ENCODE assay signal across 8 cellular contexts in the genomic region with DNA sequence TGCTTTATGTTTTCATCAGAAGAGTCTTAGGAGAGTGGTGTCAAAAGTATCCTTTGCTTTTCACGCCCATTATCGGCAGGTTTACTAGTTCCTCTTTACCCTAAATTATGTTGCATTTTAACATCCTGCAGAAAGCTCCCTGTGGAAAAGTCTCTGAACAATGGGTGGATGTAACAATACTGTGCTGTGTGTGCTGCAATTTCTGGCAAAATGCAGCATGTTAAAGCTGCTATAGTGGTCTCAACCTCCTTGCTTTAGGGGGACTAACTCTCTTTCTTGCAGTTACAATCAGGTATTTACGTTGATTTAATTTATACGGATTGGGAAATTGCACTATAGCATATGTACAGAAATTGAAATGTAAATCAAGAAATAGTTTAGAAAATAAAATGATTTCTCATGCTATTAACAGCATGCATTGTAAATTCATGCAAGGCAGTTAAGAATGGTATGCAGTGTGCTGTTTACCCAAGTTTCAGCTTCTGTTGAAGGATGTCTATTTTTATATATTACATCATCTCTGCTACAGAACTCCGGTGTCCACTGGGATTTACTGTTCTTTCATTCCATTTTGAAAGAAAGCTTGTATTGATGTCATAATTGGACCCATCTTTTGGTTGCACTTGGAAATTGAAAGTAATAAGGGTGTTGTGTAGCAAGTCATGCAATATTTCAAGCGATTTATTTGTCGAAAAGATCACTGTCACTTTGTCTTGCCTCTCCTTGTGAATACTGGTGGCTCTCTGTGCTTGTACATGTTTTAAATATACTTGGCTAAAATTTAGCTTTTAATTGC.
A peak's percentile ranks its signal among the peaks of the same experiment; 100 is the strongest.
DNase-seq lines count a peak whose midpoint lies in the region; ATAC-seq and TF ChIP-seq lines count a peak whose summit lies in the region.

No MANE protein-coding gene starts in this region.

- H3K4me1 ChIP-seq in HEK293 (ENCODE audit: control insufficient read depth, insufficient read depth, low read length) (0 out of 2 replicates have a peak, but pooled peaks cover 3% of the 10 kb centered on the region), heart right ventricle (peaks cover 4 to 61% (median 35%) of the 10 kb centered on the region in 9 donors)

- H3K9me3 Mint-ChIP-seq in CD4-positive, alpha-beta T cell: no peaks in the 10 kb centered on the region
- no peaks in the 10 kb centered on the region for H3K9me3 Mint-ChIP-seq in activated naive CD8-positive, alpha-beta T cell treated with anti-CD3 and anti-CD28 coated beads, Interleukin-2, amount 50 U/mL, for 24 hours

- H3K36me3 Mint-ChIP-seq in CD4-positive, alpha-beta T cell (ENCODE audit: low read depth): peaks cover 12% of the 10 kb centered on the region
- peaks cover 18% of the 10 kb centered on the region for H3K36me3 Mint-ChIP-seq in activated naive CD8-positive, alpha-beta T cell treated with anti-CD3 and anti-CD28 coated beads, Interleukin-2, amount 50 U/mL, for 24 hours (ENCODE audit: low read depth)

- POLR2A ChIA-PET in HEK293 (lab: Yijun Ruan, JAX): no interaction called here
- POLR2A ChIA-PET in CD4-positive, alpha-beta T cell (lab: Charles Lee): no interaction called here

- no peak for TF ChIP-seq CTCF in HEK293 (tag by site-specific recombination; IDR thresholded peaks at IDR 0.05)
- no peak for TF ChIP-seq CTCF in heart right ventricle (IDR thresholded peaks at IDR 0.05)
- TF ChIP-seq CTCF in CD4-positive, alpha-beta T cell (IDR thresholded peaks at IDR 0.05): no peak

- no peaks in the 10 kb centered on the region for H3K27me3 Mint-ChIP-seq in CD4-positive, alpha-beta T cell
- no peaks in the 10 kb centered on the region for H3K27me3 Mint-ChIP-seq in activated naive CD8-positive, alpha-beta T cell treated with anti-CD3 and anti-CD28 coated beads, Interleukin-2, amount 50 U/mL, for 24 hours

- WGBS in heart right ventricle, 2 donors: 22 to 28% methylated on average over 7 of the region's 7 CpGs

- intact Hi-C loops in heart right ventricle (cut with DNase I): no loop called here
- intact Hi-C loops in CD4-positive, alpha-beta T cell (cut with DNase I, micrococcal nuclease): no loop called here

- H3K4me3 ChIP-seq in HEK293 (ENCODE audit: low read depth, low read length): no peak overlapping the region
- H3K4me3 ChIP-seq in SK-N-MC: peak overlapping the region; percentile 60
- peak overlapping the region in 9 of 10 donors; percentile 11 to 54 (median 35) for H3K4me3 ChIP-seq in heart right ventricle

- DNase-seq in SK-N-MC (ENCODE audit: low read depth, low spot score): no peak
- DNase-seq in heart right ventricle: no peak
- DNase-seq in substantia nigra (lab: John Stamatoyannopoulos, UW): peak in 2 of 49 donors; percentile 23 to 32
- no peak for DNase-seq in cortex of kidney (lab: John Stamatoyannopoulos, UW)
- no peak for DNase-seq in CD4-positive, alpha-beta T cell
- DNase-seq in activated naive CD8-positive, alpha-beta T cell treated with anti-CD3 and anti-CD28 coated beads, Interleukin-2, amount 50 U/mL, for 24 hours: no peak
- DNase-seq in NAMALWA (ENCODE audit: low spot score): no peak

- H3K4me1 Mint-ChIP-seq in CD4-positive, alpha-beta T cell (ENCODE audit: low read depth): peaks cover 19% of the 10 kb centered on the region
- H3K4me1 Mint-ChIP-seq in activated naive CD8-positive, alpha-beta T cell treated with anti-CD3 and anti-CD28 coated beads, Interleukin-2, amount 50 U/mL, for 24 hours: peaks cover 3% of the 10 kb centered on the region

- H3K36me3 ChIP-seq in HEK293 (ENCODE audit: control insufficient read depth in 2 of 2, insufficient read depth in 1 of 2, low read length in 2 of 2) (peaks cover 0 to 20% of the 10 kb centered on the region in 2 experiments; a peak in 1 of 3 replicates), SK-N-MC (ENCODE audit: insufficient read depth, low read length) (peaks cover 3% of the 10 kb centered on the region; the same call in 1 of the 2 replicates), heart right ventricle (peaks cover 0 to 30% (median 0%) of the 10 kb centered on the region in 9 donors)

- H3K9me3 ChIP-seq in HEK293 (ENCODE audit: control insufficient read depth, insufficient read depth, low read depth, low read length) (no peaks in the 10 kb centered on the region), SK-N-MC (ENCODE audit: low read depth, low read length) (no peaks in the 10 kb centered on the region; the same call in 1 of the 2 replicates), heart right ventricle (peaks cover 0 to 11% (median 0%) of the 10 kb centered on the region in 11 donors)
- no peaks in the 10 kb centered on the region for H3K9me3 ChIP-seq in CD4-positive, alpha-beta T cell (ENCODE audit: control insufficient read depth, low read length)

- H3K9ac ChIP-seq in SK-N-MC (ENCODE audit: insufficient read length): peak overlapping the region; percentile 46

- H3K27me3 ChIP-seq in heart right ventricle: no peaks in the 10 kb centered on the region
- H3K27me3 ChIP-seq in CD4-positive, alpha-beta T cell (ENCODE audit: control insufficient read depth, insufficient read depth, low read length): no peaks in the 10 kb centered on the region

- H3K27ac ChIP-seq in HEK293 (ENCODE audit: extremely low read depth, low read depth, low read length) (no peak overlapping the region), SK-N-MC (peak overlapping the region; percentile 74), heart right ventricle (peak overlapping the region in 9 of 10 donors; percentile 34 to 79 (median 61)), substantia nigra (ENCODE audit: low read depth, low read length, poor library complexity, severe bottlenecking) (peak overlapping the region; percentile 95)
- no peak overlapping the region for H3K27ac ChIP-seq in CD4-positive, alpha-beta T cell (ENCODE audit: low read depth, low read length)

- ATAC-seq in heart right ventricle: peak; percentile 62 to 91 (median 85)
- no peak for ATAC-seq in CD4-positive, alpha-beta T cell (ENCODE audit: poor library complexity)
- ATAC-seq in activated naive CD8-positive, alpha-beta T cell treated with anti-CD3 and anti-CD28 coated beads, Interleukin-2, amount 50 U/mL, for 24 hours: no peak

- no peak overlapping the region for H3K27ac Mint-ChIP-seq in CD4-positive, alpha-beta T cell
- no peak overlapping the region for H3K27ac Mint-ChIP-seq in activated naive CD8-positive, alpha-beta T cell treated with anti-CD3 and anti-CD28 coated beads, Interleukin-2, amount 50 U/mL, for 24 hours

- H3K4me3 Mint-ChIP-seq in CD4-positive, alpha-beta T cell: no peak overlapping the region
- H3K4me3 Mint-ChIP-seq in activated naive CD8-positive, alpha-beta T cell treated with anti-CD3 and anti-CD28 coated beads, Interleukin-2, amount 50 U/mL, for 24 hours: no peak overlapping the region

- CTCF ChIA-PET in HEK293 (lab: Yijun Ruan, JAX): interaction anchor here (0.6 kb wide), 1 partner anchor 31 kb away, joined by 5 read pairs; no protein-coding TSS in a partner anchor
- CTCF ChIA-PET in CD4-positive, alpha-beta T cell (lab: Charles Lee): no interaction called here

TF ChIP-seq in HEK293, 187 proteins besides CTCF, POLR2A, EP300 and RAD21 (continues in another document):
- no peak for TF ChIP-seq ZNF830 (tag by site-specific recombination; IDR thresholded peaks at IDR 0.05; ENCODE audit: low read depth)
- TF ChIP-seq, protein P1, sequence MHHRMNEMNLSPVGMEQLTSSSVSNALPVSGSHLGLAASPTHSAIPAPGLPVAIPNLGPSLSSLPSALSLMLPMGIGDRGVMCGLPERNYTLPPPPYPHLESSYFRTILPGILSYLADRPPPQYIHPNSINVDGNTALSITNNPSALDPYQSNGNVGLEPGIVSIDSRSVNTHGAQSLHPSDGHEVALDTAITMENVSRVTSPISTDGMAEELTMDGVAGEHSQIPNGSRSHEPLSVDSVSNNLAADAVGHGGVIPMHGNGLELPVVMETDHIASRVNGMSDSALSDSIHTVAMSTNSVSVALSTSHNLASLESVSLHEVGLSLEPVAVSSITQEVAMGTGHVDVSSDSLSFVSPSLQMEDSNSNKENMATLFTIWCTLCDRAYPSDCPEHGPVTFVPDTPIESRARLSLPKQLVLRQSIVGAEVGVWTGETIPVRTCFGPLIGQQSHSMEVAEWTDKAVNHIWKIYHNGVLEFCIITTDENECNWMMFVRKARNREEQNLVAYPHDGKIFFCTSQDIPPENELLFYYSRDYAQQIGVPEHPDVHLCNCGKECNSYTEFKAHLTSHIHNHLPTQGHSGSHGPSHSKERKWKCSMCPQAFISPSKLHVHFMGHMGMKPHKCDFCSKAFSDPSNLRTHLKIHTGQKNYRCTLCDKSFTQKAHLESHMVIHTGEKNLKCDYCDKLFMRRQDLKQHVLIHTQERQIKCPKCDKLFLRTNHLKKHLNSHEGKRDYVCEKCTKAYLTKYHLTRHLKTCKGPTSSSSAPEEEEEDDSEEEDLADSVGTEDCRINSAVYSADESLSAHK (tag by site-specific recombination; IDR thresholded peaks at IDR 0.05): no peak
- TF ChIP-seq ZNF223 (tag by site-specific recombination; IDR thresholded peaks at IDR 0.05): no peak
- TF ChIP-seq, protein P2, sequence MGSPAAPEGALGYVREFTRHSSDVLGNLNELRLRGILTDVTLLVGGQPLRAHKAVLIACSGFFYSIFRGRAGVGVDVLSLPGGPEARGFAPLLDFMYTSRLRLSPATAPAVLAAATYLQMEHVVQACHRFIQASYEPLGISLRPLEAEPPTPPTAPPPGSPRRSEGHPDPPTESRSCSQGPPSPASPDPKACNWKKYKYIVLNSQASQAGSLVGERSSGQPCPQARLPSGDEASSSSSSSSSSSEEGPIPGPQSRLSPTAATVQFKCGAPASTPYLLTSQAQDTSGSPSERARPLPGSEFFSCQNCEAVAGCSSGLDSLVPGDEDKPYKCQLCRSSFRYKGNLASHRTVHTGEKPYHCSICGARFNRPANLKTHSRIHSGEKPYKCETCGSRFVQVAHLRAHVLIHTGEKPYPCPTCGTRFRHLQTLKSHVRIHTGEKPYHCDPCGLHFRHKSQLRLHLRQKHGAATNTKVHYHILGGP (tag by site-specific recombination; IDR thresholded peaks at IDR 0.05): no peak
- TF ChIP-seq HOXD13 (CRISPR knock-in tag; IDR thresholded peaks at IDR 0.05; ENCODE audit: borderline replicate concordance): no peak
- TF ChIP-seq, protein P3, sequence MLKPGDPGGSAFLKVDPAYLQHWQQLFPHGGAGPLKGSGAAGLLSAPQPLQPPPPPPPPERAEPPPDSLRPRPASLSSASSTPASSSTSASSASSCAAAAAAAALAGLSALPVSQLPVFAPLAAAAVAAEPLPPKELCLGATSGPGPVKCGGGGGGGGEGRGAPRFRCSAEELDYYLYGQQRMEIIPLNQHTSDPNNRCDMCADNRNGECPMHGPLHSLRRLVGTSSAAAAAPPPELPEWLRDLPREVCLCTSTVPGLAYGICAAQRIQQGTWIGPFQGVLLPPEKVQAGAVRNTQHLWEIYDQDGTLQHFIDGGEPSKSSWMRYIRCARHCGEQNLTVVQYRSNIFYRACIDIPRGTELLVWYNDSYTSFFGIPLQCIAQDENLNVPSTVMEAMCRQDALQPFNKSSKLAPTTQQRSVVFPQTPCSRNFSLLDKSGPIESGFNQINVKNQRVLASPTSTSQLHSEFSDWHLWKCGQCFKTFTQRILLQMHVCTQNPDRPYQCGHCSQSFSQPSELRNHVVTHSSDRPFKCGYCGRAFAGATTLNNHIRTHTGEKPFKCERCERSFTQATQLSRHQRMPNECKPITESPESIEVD (tag by site-specific recombination; IDR thresholded peaks at IDR 0.05): 0 out of 2 replicates have a peak, but pooled peaks have one; percentile 5
- TF ChIP-seq ZNF266 (tag by site-specific recombination; IDR thresholded peaks at IDR 0.05; ENCODE audit: low read depth): no peak

Comparison
In these comparisons a context has a peak if more than half of its experiments do, and no peak if none do; other contexts are left out.
1. H3K27ac ChIP-seq: peak in SK-N-MC (single experiment), heart right ventricle (9 of 10) and substantia nigra (single experiment); none in HEK293 (single experiment) and CD4-positive, alpha-beta T cell (single experiment).
2. ATAC-seq: peak in heart right ventricle (8 of 8); none in CD4-positive, alpha-beta T cell (single experiment) and activated naive CD8-positive, alpha-beta T cell treated with anti-CD3 and anti-CD28 coated beads, Interleukin-2, amount 50 U/mL, for 24 hours (single experiment).